In genomic region chr5:179805529-179806249, GRCh38 we compare ENCODE assay signal across 8 cellular contexts. TPM values are rescaled to one million over a fixed set of nuclear protein-coding genes. Genes with fewer than 3 reads are reported as not detected.
A peak's percentile ranks its signal among the peaks of the same experiment; 100 is the strongest.
DNase-seq lines count a peak whose midpoint lies in the region; ATAC-seq, FAIRE-seq and TF ChIP-seq lines count a peak whose summit lies in the region.

No MANE protein-coding gene starts in this region.

- peak overlapping the region; percentile 94 for H3K4me3 ChIP-seq in SU-DHL-6 (ENCODE audit: insufficient read depth, low read length, poor library complexity, severe bottlenecking)
- peak overlapping the region; percentile 55 to 90 (median 82) for H3K4me3 ChIP-seq in endothelial cell of umbilical vein (replicated peaks in 1 of 3; ENCODE audit: insufficient read depth in 1 of 3, low read depth in 1 of 3, low read length in 3 of 3)
- peak overlapping the region; percentile 59 to 73 for H3K4me3 ChIP-seq in muscle layer of duodenum (ENCODE audit: low read depth in 1 of 2, low read length in 2 of 2)

- ATAC-seq in GM18520 (IDR thresholded peaks at IDR 0.05; ENCODE audit: unreplicated experiment) (peak; percentile 18), HG03108 (IDR thresholded peaks at IDR 0.05; ENCODE audit: unreplicated experiment) (peak; percentile 25)

- H3K36me3 ChIP-seq in SU-DHL-6 (ENCODE audit: low read length) = no peaks in the 10 kb centered on the region
- peaks cover 0 to 12% of the 10 kb centered on the region in 2 experiments for H3K36me3 ChIP-seq in endothelial cell of umbilical vein (ENCODE audit: control insufficient read depth in 2 of 2, extremely low read depth in 1 of 2, insufficient read depth in 2 of 2, low read length in 2 of 2)
- H3K36me3 ChIP-seq in muscle layer of duodenum (ENCODE audit: control insufficient read depth in 1 of 2, insufficient read depth in 2 of 2, low read length in 2 of 2) = peaks cover 0 to 5% of the 10 kb centered on the region in 2 donors

- no peak overlapping the region for H2AFZ ChIP-seq in SU-DHL-6 (ENCODE audit: low read depth, low read length, severe bottlenecking)
- H2AFZ ChIP-seq in endothelial cell of umbilical vein (ENCODE audit: low read depth, low read length) = no peak overlapping the region

- peaks cover 23% of the 10 kb centered on the region for H3K4me1 ChIP-seq in endothelial cell of umbilical vein (ENCODE audit: control insufficient read depth, extremely low read depth, insufficient read depth, low read length)
- H3K4me1 ChIP-seq in muscle layer of duodenum (ENCODE audit: control insufficient read depth in 1 of 2, insufficient read depth in 2 of 2, low read length in 2 of 2) = peaks cover 23 to 35% of the 10 kb centered on the region in 2 donors

- DNase-seq in AG20443 (ENCODE audit: low spot score) = peak; percentile 74
- peak; percentile 46 for DNase-seq in endothelial cell of umbilical vein (ENCODE audit: low read depth, low spot score)
- DNase-seq in NCI-H187 (lab: John Stamatoyannopoulos, UW) = no peak
- no peak for DNase-seq in Kasumi-1 (lab: John Stamatoyannopoulos, UW)

- H3K4me2 ChIP-seq in SU-DHL-6 (ENCODE audit: low read depth, low read length, poor library complexity, severe bottlenecking) = peak overlapping the region; percentile 64
- H3K4me2 ChIP-seq in endothelial cell of umbilical vein (ENCODE audit: insufficient read depth, low read length) = peak overlapping the region; percentile 71

- H3K9me3 ChIP-seq in SU-DHL-6 (ENCODE audit: insufficient read depth, low read length) (no peaks in the 10 kb centered on the region), endothelial cell of umbilical vein (replicated peaks; ENCODE audit: control insufficient read depth, insufficient read depth, low read length) (no peaks in the 10 kb centered on the region), muscle layer of duodenum (ENCODE audit: control insufficient read depth in 1 of 2, low read length in 2 of 2) (no peaks in the 10 kb centered on the region)

- dilution Hi-C loops in endothelial cell of umbilical vein (cut with MboI; ENCODE audit: extremely low pct_ligation_motif_present, low sequenced_read_pairs) = no loop called here

- CTCF ChIA-PET in endothelial cell of umbilical vein (lab: Charles Lee) = interaction anchor here (0.6 to 1.7 kb wide), 3 partner anchors 10 to 32 kb away, joined by 3 to 4 read pairs (median 3); partner anchors contain the start of gene LTC4S

- POLR2A ChIA-PET in endothelial cell of umbilical vein (lab: Charles Lee) = interaction anchor here (0.6 to 1.1 kb wide), 2 partner anchors 10 to 15 kb away, joined by 6 to 10 read pairs; partner anchors contain the start of gene SQSTM1

- H4K20me1 ChIP-seq in SU-DHL-6 (ENCODE audit: low read depth, low read length) (no peaks in the 10 kb centered on the region), endothelial cell of umbilical vein (replicated peaks; ENCODE audit: control insufficient read depth, extremely low read depth, insufficient read depth, low read length) (no peaks in the 10 kb centered on the region)

- H3K9ac ChIP-seq in SU-DHL-6 (ENCODE audit: low read length) (peak overlapping the region; percentile 76), endothelial cell of umbilical vein (replicated peaks; ENCODE audit: extremely low read depth, insufficient read depth, low read length) (peak overlapping the region; percentile 66)

- intact Hi-C loops in endothelial cell of umbilical vein (cut with micrococcal nuclease) = loop anchor here (1.0 to 5.0 kb wide), 2 partner anchors 9 to 108 kb away; partner anchors contain the start of gene CANX

- no peaks in the 10 kb centered on the region for H3K9me2 ChIP-seq in SU-DHL-6 (replicated peaks; ENCODE audit: insufficient read depth, low read length)

- BruUV-seq in endothelial cell of umbilical vein (replicated peaks; lab: Mats Ljungman, UMichigan) = no TSS peak

- no peak for TF ChIP-seq POLR2A in endothelial cell of umbilical vein (IDR thresholded peaks at IDR 0.05; ENCODE audit: low read depth, low read length)

- no peak for TF ChIP-seq CTCF in SU-DHL-6 (IDR thresholded peaks at IDR 0.05; ENCODE audit: insufficient read depth, low read length, poor library complexity, severe bottlenecking)
- TF ChIP-seq CTCF in endothelial cell of umbilical vein (IDR thresholded peaks at IDR 0.05; ENCODE audit: extremely low read depth in 1 of 2, insufficient read depth in 1 of 2, low read depth in 1 of 2, low read length in 2 of 2) = no peak

- H3F3A ChIP-seq in SU-DHL-6 (ENCODE audit: insufficient read depth) = no peaks in the 10 kb centered on the region

- H3K27ac ChIP-seq in SU-DHL-6 (ENCODE audit: low read depth, low read length) (no peak overlapping the region), endothelial cell of umbilical vein (ENCODE audit: insufficient read depth, low read depth, low read length) (peak overlapping the region; percentile 67), muscle layer of duodenum (ENCODE audit: low read length) (peak overlapping the region; percentile 75)

- H3K27me3 ChIP-seq in SU-DHL-6 (ENCODE audit: low read length) (no peaks in the 10 kb centered on the region), endothelial cell of umbilical vein (ENCODE audit: control insufficient read depth in 2 of 2, insufficient read depth in 2 of 2, low read length in 2 of 2) (no peaks in the 10 kb centered on the region), muscle layer of duodenum (ENCODE audit: low read depth, low read length) (no peaks in the 10 kb centered on the region)

- FAIRE-seq in endothelial cell of umbilical vein (lab: Jason Lieb, UNC) = no peak

- H3K79me2 ChIP-seq in SU-DHL-6 (ENCODE audit: insufficient read depth, low read length) = no peaks in the 10 kb centered on the region; the same call in 1 of the 2 replicates
- H3K79me2 ChIP-seq in endothelial cell of umbilical vein (ENCODE audit: control insufficient read depth, insufficient read depth, low read length) = peaks cover 33% of the 10 kb centered on the region

- H3K9me1 ChIP-seq in endothelial cell of umbilical vein (replicated peaks; ENCODE audit: control insufficient read depth, extremely low read depth, insufficient read depth, low read length) = no peaks in the 10 kb centered on the region

TF ChIP-seq in endothelial cell of umbilical vein, 7 proteins besides CTCF, POLR2A, EP300 and RAD21:
- TF ChIP-seq JUN (IDR thresholded peaks at IDR 0.05; ENCODE audit: borderline replicate concordance, insufficient read depth, insufficient read length, low read depth) (no peak), POLR2AphosphoS5 (IDR thresholded peaks at IDR 0.05; ENCODE audit: insufficient read depth, low read depth, low read length) (no peak), EZH2 (IDR thresholded peaks at IDR 0.05; ENCODE audit: borderline replicate concordance, low read depth, low read length, severe bottlenecking) (no peak), MAX (IDR thresholded peaks at IDR 0.05; ENCODE audit: insufficient read depth, insufficient read length) (no peak), FOS (IDR thresholded peaks at IDR 0.05; ENCODE audit: borderline replicate concordance, insufficient read depth, low read length) (no peak), MYC (IDR thresholded peaks at IDR 0.05; ENCODE audit: low read depth, low read length) (no peak), GATA2 (IDR thresholded peaks at IDR 0.05; ENCODE audit: insufficient read depth, insufficient read length, low read depth, low read length) (no peak)

RNA-seq across cellular contexts. Expression of gene MGAT4B, which starts 1.0 kb away (rescaled TPM):
- total RNA-seq in endothelial cell of umbilical vein = 226 and 243 TPM in 2 replicates
- 243 and 300 TPM in 2 replicates for polyA plus RNA-seq in endothelial cell of umbilical vein
- polyA plus RNA-seq in endothelial cell of umbilical vein (2011; cell fraction: cytosol; rRNA removed) = 227 and 229 TPM in 2 replicates
- 434 and 609 TPM in 2 replicates for polyA plus RNA-seq in endothelial cell of umbilical vein (2011; cell fraction: nucleus; rRNA removed)
- 211 and 221 TPM in 2 replicates for polyA plus RNA-seq in endothelial cell of umbilical vein (2012)
- 149 and 172 TPM in 2 replicates for polyA minus RNA-seq in endothelial cell of umbilical vein
- polyA minus RNA-seq in endothelial cell of umbilical vein (2011; cell fraction: cytosol; rRNA and poly(A)+ RNA removed) = 87.2 TPM
- polyA minus RNA-seq in endothelial cell of umbilical vein (2011; cell fraction: nucleus; rRNA and poly(A)+ RNA removed) = 91.5 and 136 TPM in 2 replicates

RNA-seq across cellular contexts. Expression of gene LTC4S, which starts 11.9 kb away (rescaled TPM):
- total RNA-seq in endothelial cell of umbilical vein = 0.88 and 0.95 TPM in 2 replicates
- 6.3 and 14.1 TPM in 2 replicates for polyA plus RNA-seq in endothelial cell of umbilical vein
- polyA plus RNA-seq in endothelial cell of umbilical vein (2011; cell fraction: cytosol; rRNA removed) = 0.98 and 1.7 TPM in 2 replicates
- 2.3 and 3.3 TPM in 2 replicates for polyA plus RNA-seq in endothelial cell of umbilical vein (2011; cell fraction: nucleus; rRNA removed)
- polyA plus RNA-seq in endothelial cell of umbilical vein (2012) = 1.0 TPM in 1 of 2 replicates, not detected in the other
- 0.49 TPM in 1 of 2 replicates, not detected in the other for polyA minus RNA-seq in endothelial cell of umbilical vein
- polyA minus RNA-seq in endothelial cell of umbilical vein (2011; cell fraction: cytosol; rRNA and poly(A)+ RNA removed) = not detected
- not detected in 2 replicates for polyA minus RNA-seq in endothelial cell of umbilical vein (2011; cell fraction: nucleus; rRNA and poly(A)+ RNA removed)

RNA-seq across cellular contexts. Expression of gene SQSTM1, which starts 15.0 kb away (rescaled TPM):
- 316 and 346 TPM in 2 replicates for total RNA-seq in endothelial cell of umbilical vein
- 293 and 302 TPM in 2 replicates for polyA plus RNA-seq in endothelial cell of umbilical vein
- 161 and 215 TPM in 2 replicates for polyA plus RNA-seq in endothelial cell of umbilical vein (2011; cell fraction: cytosol; rRNA removed)
- 318 and 450 TPM in 2 replicates for polyA plus RNA-seq in endothelial cell of umbilical vein (2011; cell fraction: nucleus; rRNA removed)
- polyA plus RNA-seq in endothelial cell of umbilical vein (2012) = 253 and 324 TPM in 2 replicates
- 329 and 383 TPM in 2 replicates for polyA minus RNA-seq in endothelial cell of umbilical vein
- 322 TPM for polyA minus RNA-seq in endothelial cell of umbilical vein (2011; cell fraction: cytosol; rRNA and poly(A)+ RNA removed)
- 164 and 528 TPM in 2 replicates for polyA minus RNA-seq in endothelial cell of umbilical vein (2011; cell fraction: nucleus; rRNA and poly(A)+ RNA removed)

RNA-seq across cellular contexts. Expression of gene MRNIP, which starts 52.9 kb away (rescaled TPM):
- 17.6 and 19.1 TPM in 2 replicates for total RNA-seq in endothelial cell of umbilical vein
- 16.4 and 17.1 TPM in 2 replicates for polyA plus RNA-seq in endothelial cell of umbilical vein
- 7.8 and 10.3 TPM in 2 replicates for polyA plus RNA-seq in endothelial cell of umbilical vein (2011; cell fraction: cytosol; rRNA removed)
- 118 and 121 TPM in 2 replicates for polyA plus RNA-seq in endothelial cell of umbilical vein (2011; cell fraction: nucleus; rRNA removed)
- 18.5 and 19.7 TPM in 2 replicates for polyA plus RNA-seq in endothelial cell of umbilical vein (2012)
- polyA minus RNA-seq in endothelial cell of umbilical vein = 16.5 and 26.7 TPM in 2 replicates
- polyA minus RNA-seq in endothelial cell of umbilical vein (2011; cell fraction: cytosol; rRNA and poly(A)+ RNA removed) = 3.3 TPM
- polyA minus RNA-seq in endothelial cell of umbilical vein (2011; cell fraction: nucleus; rRNA and poly(A)+ RNA removed) = 14.5 and 24.5 TPM in 2 replicates

Comparison
In these comparisons a context has a peak if more than half of its experiments do, and no peak if none do; other contexts are left out.
1. DNase-seq: peak in AG20443 (single experiment) and endothelial cell of umbilical vein (single experiment); none in NCI-H187 (0 of 2) and Kasumi-1 (0 of 2).
2. Peak in every context shown above with its lines, with median percentiles within 50 percentile points of each other: H3K4me3 ChIP-seq.